2 cellular contexts compared by ENCODE assay signal in the genomic region with DNA sequence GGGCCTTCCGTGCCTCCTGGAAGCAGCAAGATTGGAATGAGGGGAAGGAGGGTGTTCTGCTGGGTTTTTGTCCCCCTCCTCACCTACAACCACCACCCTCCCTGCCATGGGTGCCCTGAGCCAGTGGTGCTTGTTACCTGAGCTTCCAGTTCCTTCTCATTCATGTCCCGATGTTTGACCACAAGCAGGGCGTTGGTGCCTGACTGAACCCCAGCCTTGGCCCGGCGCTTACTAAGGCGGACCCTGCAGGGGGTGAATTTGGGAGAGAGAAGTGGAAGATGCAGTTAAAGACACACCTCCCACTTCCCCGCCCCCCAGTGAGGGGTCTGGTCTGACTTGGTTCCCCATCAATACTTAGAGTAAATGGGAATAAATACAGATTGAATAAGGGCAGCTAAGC.
TF ChIP-seq lines count a peak whose summit lies in the region.

No MANE protein-coding gene starts in this region.

TF ChIP-seq in GM23338, 12 proteins besides CTCF, POLR2A, EP300 and RAD21 (continues in another document):
- TF ChIP-seq JUNB (IDR thresholded peaks at IDR 0.05; ENCODE audit: unreplicated experiment) (no peak), EZH2 (IDR thresholded peaks at IDR 0.05; ENCODE audit: low read depth, unreplicated experiment) (no peak), ZNF331 (CRISPR knock-in tag; IDR thresholded peaks at IDR 0.05; ENCODE audit: low read depth) (no peak), ETS1 (IDR thresholded peaks at IDR 0.05) (no peak), NANOG (IDR thresholded peaks at IDR 0.05; ENCODE audit: borderline replicate concordance) (no peak), ZNF114 (CRISPR knock-in tag; IDR thresholded peaks at IDR 0.05) (no peak), POLR2AphosphoS5 (IDR thresholded peaks at IDR 0.05; ENCODE audit: low read depth) (no peak; the same call in 1 of the 2 replicates), EZH2phosphoT487 (IDR thresholded peaks at IDR 0.05; ENCODE audit: unreplicated experiment) (no peak), CREB1 (CRISPR knock-in tag; IDR thresholded peaks at IDR 0.05; ENCODE audit: low read depth) (no peak), ZNF462 (CRISPR knock-in tag; IDR thresholded peaks at IDR 0.05) (no peak)

TF ChIP-seq in K562, 482 proteins besides CTCF, POLR2A, EP300 and RAD21:
- no peak for TF ChIP-seq ATF1 (CRISPR knock-in tag; IDR thresholded peaks at IDR 0.05)
- no peak for TF ChIP-seq ATF1 (tag; IDR thresholded peaks at IDR 0.05)
- TF ChIP-seq ZNF3 (CRISPR knock-in tag; IDR thresholded peaks at IDR 0.05), result no peak
- TF ChIP-seq RBFOX2 (IDR thresholded peaks at IDR 0.05; ENCODE audit: low read depth, low read length), result 0 out of 2 replicates have a peak, but pooled peaks have one; percentile 29
